Comparison of ENCODE assay signal across 22 cellular contexts in genomic region chr21:37045139-37045538, GRCh38. TPM values are rescaled to one million over a fixed set of nuclear protein-coding genes. Genes with fewer than 3 reads are reported as not detected.
A peak's percentile ranks its signal among the peaks of the same experiment; 100 is the strongest.
DNase-seq lines count a peak whose midpoint lies in the region; ATAC-seq and TF ChIP-seq lines count a peak whose summit lies in the region.
"Had no signal": no experiment of that assay in that cellular context is flagged by ENCODE, and none has a peak within 500 bp of the region (broad histone marks: within the 10 kb centered on the region; RNA-seq: fewer than 3 reads in every experiment).

No MANE protein-coding gene starts in this region.

- ATAC-seq in activated CD8-positive, alpha-beta memory T cell treated with anti-CD3 and anti-CD28 coated beads, Interleukin-2, amount 10 ng/mL, durations not matched to agents 7 days and 5 days: peak; percentile 65
- ATAC-seq in T-helper 17 cell (peak; percentile 46), natural killer cell (peak in 2 of 3 donors; percentile 49 to 79), GM21526 (IDR thresholded peaks at IDR 0.05; ENCODE audit: low FRiP score, unreplicated experiment) (no peak), HG03045 (IDR thresholded peaks at IDR 0.05; ENCODE audit: unreplicated experiment) (no peak)
- ATAC-seq: A549 had no signal

- H3K4me3 Mint-ChIP-seq in activated CD8-positive, alpha-beta memory T cell treated with anti-CD3 and anti-CD28 coated beads, Interleukin-2, amount 10 ng/mL, durations not matched to agents 7 days and 5 days: no peak overlapping the region
- H3K4me3 Mint-ChIP-seq in T-helper 17 cell (no peak overlapping the region), natural killer cell (no peak overlapping the region)
- H3K4me3 Mint-ChIP-seq: mesothelial cell of epicardium; T-helper 1 cell treated with Interleukin-12 subunit alpha and Interleukin-12 subunit beta and Interleukin-4 antibody, amounts not matched to agents 30 μg/mL and 1 μg/mL, for 36 hours had no signal

- H3K27me3 Mint-ChIP-seq in activated CD8-positive, alpha-beta memory T cell treated with anti-CD3 and anti-CD28 coated beads, Interleukin-2, amount 10 ng/mL, durations not matched to agents 7 days and 5 days: peaks cover 22% of the 10 kb centered on the region
- peaks cover 22% of the 10 kb centered on the region for H3K27me3 Mint-ChIP-seq in T-helper 17 cell
- peaks cover 2 to 9% of the 10 kb centered on the region in 2 donors for H3K27me3 Mint-ChIP-seq in natural killer cell (ENCODE audit: low read depth in 2 of 2)

- no peaks in the 10 kb centered on the region for H3K36me3 Mint-ChIP-seq in activated CD8-positive, alpha-beta memory T cell treated with anti-CD3 and anti-CD28 coated beads, Interleukin-2, amount 10 ng/mL, durations not matched to agents 7 days and 5 days
- H3K36me3 Mint-ChIP-seq in T-helper 17 cell (ENCODE audit: low read depth) (peaks cover 2% of the 10 kb centered on the region), natural killer cell (no peaks in the 10 kb centered on the region)

- intact Hi-C loops in natural killer cell (cut with micrococcal nuclease) (no loop called here), tibial artery (cut with DNase I; ENCODE audit: low total_unique reads) (no loop called here)

- H3K4me1 Mint-ChIP-seq in activated CD8-positive, alpha-beta memory T cell treated with anti-CD3 and anti-CD28 coated beads, Interleukin-2, amount 10 ng/mL, durations not matched to agents 7 days and 5 days: peaks cover 14% of the 10 kb centered on the region
- H3K4me1 Mint-ChIP-seq in T-helper 17 cell (peaks cover 10% of the 10 kb centered on the region), natural killer cell (peaks cover 12 to 14% of the 10 kb centered on the region in 2 donors)

- CTCF ChIA-PET in activated CD8-positive, alpha-beta memory T cell treated with anti-CD3 and anti-CD28 coated beads, Interleukin-2, amount 10 ng/mL, durations not matched to agents 7 days and 5 days (lab: Charles Lee): no interaction called here

- H3K4me3 ChIP-seq in tibial artery: no peak overlapping the region
- H3K4me3 ChIP-seq: A549, esophagus muscularis mucosa, right lobe of liver had no signal

- DNase-seq in activated CD8-positive, alpha-beta memory T cell treated with anti-CD3 and anti-CD28 coated beads, Interleukin-2, amount 10 ng/mL, durations not matched to agents 7 days and 5 days: peak; percentile 61
- DNase-seq in activated CD8-positive, alpha-beta memory T cell treated with anti-CD3 and anti-CD28 coated beads, Interleukin-2, amount 50 U/mL, for 48 hours: no peak
- peak; percentile 99 for DNase-seq in Kasumi-1 (lab: John Stamatoyannopoulos, UW)
- DNase-seq in T-helper 17 cell: no peak
- no peak for DNase-seq in natural killer cell
- DNase-seq in tibial artery: no peak
- DNase-seq: activated CD4-positive, CD25-positive, alpha-beta regulatory T cell treated with anti-CD3 and anti-CD28 coated beads, Interleukin-2, amount 50 U/mL, for 72 hours; Caco-2; H7; head of caudate nucleus; NCI-H1048; NCI-H774; right lobe of liver had no signal

- no peak overlapping the region for H3K27ac Mint-ChIP-seq in activated CD8-positive, alpha-beta memory T cell treated with anti-CD3 and anti-CD28 coated beads, Interleukin-2, amount 10 ng/mL, durations not matched to agents 7 days and 5 days
- H3K27ac Mint-ChIP-seq in T-helper 17 cell: no peak overlapping the region
- H3K27ac Mint-ChIP-seq in natural killer cell: no peak overlapping the region
- H3K27ac Mint-ChIP-seq: mesothelial cell of epicardium; T-helper 1 cell treated with Interleukin-12 subunit alpha and Interleukin-12 subunit beta and Interleukin-4 antibody, amounts not matched to agents 30 μg/mL and 1 μg/mL, for 36 hours had no signal

- TF ChIP-seq CTCF in natural killer cell (IDR thresholded peaks at IDR 0.05): no peak
- no peak for TF ChIP-seq CTCF in tibial artery (IDR thresholded peaks at IDR 0.05)

- no peak overlapping the region for H3K27ac ChIP-seq in tibial artery
- H3K27ac ChIP-seq: A549, esophagus muscularis mucosa, neutrophil, right lobe of liver, RWPE1 had no signal

- H3K9me3 ChIP-seq in T-helper 17 cell (ENCODE audit: control insufficient read depth, low read length, poor library complexity, severe bottlenecking) (no peaks in the 10 kb centered on the region), tibial artery (no peaks in the 10 kb centered on the region)
- H3K9me3 ChIP-seq: A549, Caco-2, esophagus muscularis mucosa, neutrophil, right lobe of liver had no signal

- H3K27me3 ChIP-seq in tibial artery: peaks cover 0 to 6% of the 10 kb centered on the region in 2 donors
- H3K27me3 ChIP-seq: neutrophil, right lobe of liver had no signal

- no peaks in the 10 kb centered on the region for H3K9me3 Mint-ChIP-seq in activated CD8-positive, alpha-beta memory T cell treated with anti-CD3 and anti-CD28 coated beads, Interleukin-2, amount 10 ng/mL, durations not matched to agents 7 days and 5 days (ENCODE audit: low read depth)
- no peaks in the 10 kb centered on the region for H3K9me3 Mint-ChIP-seq in natural killer cell
- H3K9me3 Mint-ChIP-seq: T-helper 1 cell treated with Interleukin-12 subunit alpha and Interleukin-12 subunit beta and Interleukin-4 antibody, amounts not matched to agents 30 μg/mL and 1 μg/mL, for 36 hours had no signal

- no peaks in the 10 kb centered on the region for H3K36me3 ChIP-seq in tibial artery
- H3K36me3 ChIP-seq: esophagus muscularis mucosa, neutrophil, right lobe of liver had no signal

- H3K4me1 ChIP-seq in tibial artery: no peaks in the 10 kb centered on the region
- H3K4me1 ChIP-seq: esophagus muscularis mucosa, right lobe of liver had no signal

RNA-seq across cellular contexts. Expression of gene PIGP, which starts 27.7 kb away (rescaled TPM):
- total RNA-seq in activated CD8-positive, alpha-beta memory T cell treated with anti-CD3 and anti-CD28 coated beads, Interleukin-2, amount 10 ng/mL, durations not matched to agents 7 days and 5 days: 10 to 100 TPM; 16.1 to 16.6 TPM
- total RNA-seq in T-helper 17 cell: 10 to 100 TPM; 10.8 to 11.1 TPM
- 10 to 100 TPM in 1 of 3 donors, 1 to 10 TPM in 2; 6.5 to 10.4 (median 8.5) TPM for total RNA-seq in natural killer cell

RNA-seq across cellular contexts. Expression of gene TTC3, which starts 27.9 kb away (rescaled TPM):
- 10 to 100 TPM; 44.0 to 55.0 TPM for total RNA-seq in activated CD8-positive, alpha-beta memory T cell treated with anti-CD3 and anti-CD28 coated beads, Interleukin-2, amount 10 ng/mL, durations not matched to agents 7 days and 5 days
- total RNA-seq in T-helper 17 cell: 100 to 1,000 TPM; 104 to 105 TPM
- 10 to 100 TPM; 83.1 to 97.4 (median 88.3) TPM for total RNA-seq in natural killer cell

RNA-seq across cellular contexts. Expression of gene RIPPLY3, which starts 38.6 kb away (rescaled TPM):
- total RNA-seq in activated CD8-positive, alpha-beta memory T cell treated with anti-CD3 and anti-CD28 coated beads, Interleukin-2, amount 10 ng/mL, durations not matched to agents 7 days and 5 days: under 1 TPM in 1 of 2 experiments, not detected in 1; 0.14 TPM
- not detected for total RNA-seq in T-helper 17 cell
- total RNA-seq in natural killer cell: not detected
- total RNA-seq: esophagus muscularis mucosa, G401 had no signal

Comparison
In these comparisons a context has a peak if more than half of its experiments do, and no peak if none do; other contexts are left out.
1. DNase-seq: peak in activated CD8-positive, alpha-beta memory T cell treated with anti-CD3 and anti-CD28 coated beads, Interleukin-2, amount 10 ng/mL, durations not matched to agents 7 days and 5 days (single experiment) and Kasumi-1 (2 of 2); none in activated CD8-positive, alpha-beta memory T cell treated with anti-CD3 and anti-CD28 coated beads, Interleukin-2, amount 50 U/mL, for 48 hours (single experiment), T-helper 17 cell (0 of 3), natural killer cell (single experiment) and tibial artery (0 of 2).
2. ATAC-seq: peak in activated CD8-positive, alpha-beta memory T cell treated with anti-CD3 and anti-CD28 coated beads, Interleukin-2, amount 10 ng/mL, durations not matched to agents 7 days and 5 days (single experiment), T-helper 17 cell (single experiment) and natural killer cell (2 of 3); none in GM21526 (single experiment) and HG03045 (single experiment).